ENCODE assay signal across 19 cellular contexts in genomic region chr7:74354009-74354408, GRCh38.
"Had no signal": no experiment of that assay in that cellular context is flagged by ENCODE, and none has a peak within 500 bp of the region (broad histone marks: within the 10 kb centered on the region; RNA-seq: fewer than 3 reads in every experiment).

No MANE protein-coding gene starts in this region.

- H3K4me2 ChIP-seq: SK-N-SH had no signal

- FAIRE-seq: RCC 7860 had no signal

- H3K9me3 ChIP-seq: SK-N-SH had no signal

- DNase-seq: KBM-7, MV-4-11, NCI-H1048, NCI-H1105, NCI-H1417, NCI-H1436 treated with DMSO at 0.1 percent for 48 hours, NCI-H1694, NCI-H187 treated with DMSO at 0.1 percent for 48 hours, NCI-H2029 treated with DMSO at 0.1 percent for 48 hours, NCI-H2171 treated with DMSO at 0.1 percent for 48 hours, NCI-H2227 treated with DMSO at 0.1 percent for 48 hours, NCI-H524 treated with DMSO at 0.1 percent for 48 hours, NCI-H69, NCI-H774, RPMI8226, SHP77, SK-N-SH, SW 1271 had no signal

- H3K9ac ChIP-seq: SK-N-SH had no signal
